ENCODE assay signal across 17 cellular contexts in genomic region chr3:69786854-69787253, GRCh38. TPM values are rescaled to one million over a fixed set of nuclear protein-coding genes. Genes with fewer than 3 reads are reported as not detected.
DNase-seq lines count a peak whose midpoint lies in the region; ATAC-seq, FAIRE-seq and TF ChIP-seq lines count a peak whose summit lies in the region.
"Had no signal": no experiment of that assay in that cellular context is flagged by ENCODE, and none has a peak within 500 bp of the region (broad histone marks: within the 10 kb centered on the region; RNA-seq: fewer than 3 reads in every experiment).

No MANE protein-coding gene starts in this region.

- no peak for DNase-seq in HFFc6
- no peak for DNase-seq in MCF 10A (ENCODE audit: unreplicated experiment)
- no peak for DNase-seq in left ventricle myocardium superior
- no peak for DNase-seq in D721Med (ENCODE audit: insufficient read length, low spot score)
- DNase-seq in NCI-H1048 (lab: John Stamatoyannopoulos, UW) = no peak
- no peak for DNase-seq in NK-92 (lab: John Stamatoyannopoulos, UW; ENCODE audit: unreplicated experiment)
- DNase-seq: activated CD4-positive, alpha-beta T cell treated with anti-CD3 and anti-CD28 coated beads, Interleukin-2, amount 50 U/mL, for 1 hour; activated T-cell treated with anti-CD3 and anti-CD28 coated beads for 4 hours; NCI-H2029 treated with DMSO at 0.1 percent for 48 hours; NCI-H510A; ovary; stimulated activated naive B cell treated with anti-CD40 and anti-IgM and Interleukin-4, amounts not matched to agents 10 μg/mL and 1 μg/mL and 100 μg/mL, for 72 hours; upper lobe of right lung had no signal

- H3K4me1 Mint-ChIP-seq in HFFc6 (ENCODE audit: low read depth) (peaks cover 80% of the 10 kb centered on the region), MCF 10A (ENCODE audit: insufficient read depth, unreplicated experiment) (peaks cover 43% of the 10 kb centered on the region)
- H3K4me1 Mint-ChIP-seq: activated naive CD4-positive, alpha-beta T cell treated with anti-CD3 and anti-CD28 coated beads, Interleukin-2, amount 50 U/mL, for 24 hours; stimulated activated naive B cell treated with anti-CD40 and anti-IgM and Interleukin-4, amounts not matched to agents 10 μg/mL and 1 μg/mL and 100 μg/mL, for 72 hours had no signal

- peak overlapping the region; percentile 24 for H3K27ac ChIP-seq in rectal smooth muscle tissue (ENCODE audit: low read depth, low read length)
- H3K27ac ChIP-seq: upper lobe of right lung had no signal

- H3K9ac ChIP-seq in rectal smooth muscle tissue (ENCODE audit: low read length) = no peak overlapping the region

- no peaks in the 10 kb centered on the region for H3K27me3 ChIP-seq in rectal smooth muscle tissue (ENCODE audit: control insufficient read depth, insufficient read depth, low read length)
- H3K27me3 ChIP-seq: ovary, upper lobe of right lung had no signal

- POLR2A ChIA-PET in MCF 10A (lab: Yijun Ruan, JAX) = interaction anchor here (1.5 to 3.5 kb wide), 2 partner anchors 13 to 48 kb away, joined by 5 to 25 read pairs; partner anchors contain the start of gene MITF

- no TSS peak for BruUV-seq in MCF 10A (replicated peaks; lab: Mats Ljungman, UMichigan)

- H3K4me3 Mint-ChIP-seq in HFFc6 = peak overlapping the region; percentile 67
- H3K4me3 Mint-ChIP-seq in MCF 10A (ENCODE audit: unreplicated experiment) = peak overlapping the region; percentile 47
- H3K4me3 Mint-ChIP-seq: activated naive CD4-positive, alpha-beta T cell treated with anti-CD3 and anti-CD28 coated beads, Interleukin-2, amount 50 U/mL, for 24 hours; CD14-positive monocyte; stimulated activated naive B cell treated with anti-CD40 and anti-IgM and Interleukin-4, amounts not matched to agents 10 μg/mL and 1 μg/mL and 100 μg/mL, for 72 hours had no signal

- H3K27ac Mint-ChIP-seq in HFFc6 (peak overlapping the region; percentile 78), MCF 10A (ENCODE audit: low read depth, unreplicated experiment) (peak overlapping the region; percentile 63)
- H3K27ac Mint-ChIP-seq: activated naive CD4-positive, alpha-beta T cell treated with anti-CD3 and anti-CD28 coated beads, Interleukin-2, amount 50 U/mL, for 24 hours; CD14-positive monocyte; stimulated activated naive B cell treated with anti-CD40 and anti-IgM and Interleukin-4, amounts not matched to agents 10 μg/mL and 1 μg/mL and 100 μg/mL, for 72 hours had no signal

- CTCF ChIA-PET in MCF 10A (lab: Yijun Ruan, JAX) = interaction anchor here (0.6 kb wide), 1 partner anchor 131 kb away, joined by 3 read pairs; no protein-coding TSS in a partner anchor

- H3K9me3 Mint-ChIP-seq in HFFc6 = no peaks in the 10 kb centered on the region
- no peaks in the 10 kb centered on the region for H3K9me3 Mint-ChIP-seq in MCF 10A (ENCODE audit: unreplicated experiment)
- H3K9me3 Mint-ChIP-seq: CD14-positive monocyte had no signal

- FAIRE-seq in D721Med (lab: Jason Lieb, UNC) = no peak

- no peaks in the 10 kb centered on the region for H3K36me3 ChIP-seq in rectal smooth muscle tissue (ENCODE audit: control insufficient read depth, insufficient read depth, low read length)
- H3K36me3 ChIP-seq: ovary, upper lobe of right lung had no signal

- intact Hi-C loops in MCF 10A (cut with micrococcal nuclease) (no loop called here), left ventricle myocardium superior (cut with micrococcal nuclease) (no loop called here)

- no peaks in the 10 kb centered on the region for H3K27me3 Mint-ChIP-seq in HFFc6 (ENCODE audit: insufficient read depth)
- no peaks in the 10 kb centered on the region for H3K27me3 Mint-ChIP-seq in MCF 10A (ENCODE audit: insufficient read depth, unreplicated experiment)
- H3K27me3 Mint-ChIP-seq: activated naive CD4-positive, alpha-beta T cell treated with anti-CD3 and anti-CD28 coated beads, Interleukin-2, amount 50 U/mL, for 24 hours; stimulated activated naive B cell treated with anti-CD40 and anti-IgM and Interleukin-4, amounts not matched to agents 10 μg/mL and 1 μg/mL and 100 μg/mL, for 72 hours had no signal

- no peak overlapping the region for H3K4me3 ChIP-seq in rectal smooth muscle tissue (ENCODE audit: low read length)
- H3K4me3 ChIP-seq: ovary, upper lobe of right lung had no signal

- H3K4me1 ChIP-seq in rectal smooth muscle tissue (ENCODE audit: control insufficient read depth, insufficient read depth, low read length) = peaks cover 33% of the 10 kb centered on the region

- TF ChIP-seq CTCF in HFFc6 (IDR thresholded peaks at IDR 0.05) (no peak), MCF 10A (IDR thresholded peaks at IDR 0.05; ENCODE audit: unreplicated experiment) (no peak), D721Med (IDR thresholded peaks at IDR 0.05; ENCODE audit: insufficient read depth, missing control alignments) (no peak)

- H3K36me3 Mint-ChIP-seq in HFFc6 (ENCODE audit: low read depth) (peaks cover 11% of the 10 kb centered on the region), MCF 10A (ENCODE audit: insufficient read depth, unreplicated experiment) (no peaks in the 10 kb centered on the region)
- H3K36me3 Mint-ChIP-seq: activated naive CD4-positive, alpha-beta T cell treated with anti-CD3 and anti-CD28 coated beads, Interleukin-2, amount 50 U/mL, for 24 hours; stimulated activated naive B cell treated with anti-CD40 and anti-IgM and Interleukin-4, amounts not matched to agents 10 μg/mL and 1 μg/mL and 100 μg/mL, for 72 hours had no signal

- ATAC-seq in left ventricle myocardium superior (peak; percentile 76), HG02571 (IDR thresholded peaks at IDR 0.05; ENCODE audit: unreplicated experiment) (no peak)
- ATAC-seq: stimulated activated naive B cell treated with anti-CD40 and anti-IgM and Interleukin-4, amounts not matched to agents 10 μg/mL and 1 μg/mL and 100 μg/mL, for 72 hours; upper lobe of right lung had no signal

RNA-seq across cellular contexts. Expression of gene MITF, which starts 47.6 kb away (rescaled TPM):
- total RNA-seq in HFFc6 (2021; fragmentation: NEBNext Ultra II Directional; extraction: Animal tissue kit (Norgen Biotek cat#: 25700)) = 10 to 100 TPM; 23.3 to 38.2 (median 25.7) TPM
- total RNA-seq in MCF 10A (2022) = 7.4 and 16.1 TPM in 2 replicates
- 69.4 TPM for total RNA-seq in left ventricle myocardium superior
